35 cellular contexts compared by ENCODE assay signal in the genomic region with DNA sequence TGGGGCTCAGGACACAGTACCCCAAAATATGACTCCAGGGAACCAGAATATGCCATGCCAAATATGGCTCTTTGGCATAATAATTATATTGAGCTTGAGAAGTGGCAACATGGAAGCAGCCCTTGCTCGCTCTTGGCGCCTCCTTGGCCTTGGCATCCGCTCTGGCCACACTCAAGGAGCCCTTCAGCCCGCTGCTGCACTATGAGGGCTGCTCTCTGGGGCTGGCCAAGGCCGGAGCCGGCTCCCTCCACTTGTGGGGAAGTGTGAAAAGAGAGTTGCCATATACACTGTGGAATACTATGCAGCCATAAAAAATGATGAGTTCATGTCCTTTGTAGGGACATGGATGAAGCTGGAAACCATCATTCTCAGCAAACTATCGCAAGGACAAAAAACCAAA.
"Had no signal": no experiment of that assay in that cellular context is flagged by ENCODE, and none has a peak within 500 bp of the region (broad histone marks: within the 10 kb centered on the region; RNA-seq: fewer than 3 reads in every experiment).

No MANE protein-coding gene starts in this region.

- H3K36me3 ChIP-seq: MG63 had no signal

- H3K4me3 ChIP-seq: MG63 had no signal

- H3K9me3 ChIP-seq: MG63 had no signal

- H3K27ac ChIP-seq: KMS-11 had no signal

- H3K9ac ChIP-seq: KMS-11 had no signal

- H3K27me3 ChIP-seq: MG63 had no signal

- H3K4me2 ChIP-seq: KMS-11 had no signal

- DNase-seq: Karpas-422, Kasumi-1, MG63, MV-4-11, NCI-H1048, NCI-H1092, NCI-H1092 treated with DMSO at 0.1 percent for 48 hours, NCI-H1105, NCI-H1105 treated with DMSO at 0.1 percent for 48 hours, NCI-H1417, NCI-H1417 treated with DMSO at 0.1 percent for 48 hours, NCI-H1436, NCI-H1436 treated with DMSO at 0.1 percent for 48 hours, NCI-H146, NCI-H1694, NCI-H1694 treated with DMSO at 0.1 percent for 48 hours, NCI-H187, NCI-H187 treated with DMSO at 0.1 percent for 48 hours, NCI-H1930, NCI-H2029, NCI-H2029 treated with DMSO at 0.1 percent for 48 hours, NCI-H2081, NCI-H2081 treated with DMSO at 0.1 percent for 48 hours, NCI-H2107, NCI-H2171, NCI-H2171 treated with DMSO at 0.1 percent for 48 hours, NCI-H2227 treated with DMSO at 0.1 percent for 48 hours, NCI-H226, NCI-H345, NCI-H446, NCI-H446 treated with DMSO at 0.1 percent for 48 hours, NCI-H510A, NCI-H510A treated with DMSO at 0.1 percent for 48 hours, NCI-H524 had no signal
